ENCODE assay signal across 16 cellular contexts in the genomic region with DNA sequence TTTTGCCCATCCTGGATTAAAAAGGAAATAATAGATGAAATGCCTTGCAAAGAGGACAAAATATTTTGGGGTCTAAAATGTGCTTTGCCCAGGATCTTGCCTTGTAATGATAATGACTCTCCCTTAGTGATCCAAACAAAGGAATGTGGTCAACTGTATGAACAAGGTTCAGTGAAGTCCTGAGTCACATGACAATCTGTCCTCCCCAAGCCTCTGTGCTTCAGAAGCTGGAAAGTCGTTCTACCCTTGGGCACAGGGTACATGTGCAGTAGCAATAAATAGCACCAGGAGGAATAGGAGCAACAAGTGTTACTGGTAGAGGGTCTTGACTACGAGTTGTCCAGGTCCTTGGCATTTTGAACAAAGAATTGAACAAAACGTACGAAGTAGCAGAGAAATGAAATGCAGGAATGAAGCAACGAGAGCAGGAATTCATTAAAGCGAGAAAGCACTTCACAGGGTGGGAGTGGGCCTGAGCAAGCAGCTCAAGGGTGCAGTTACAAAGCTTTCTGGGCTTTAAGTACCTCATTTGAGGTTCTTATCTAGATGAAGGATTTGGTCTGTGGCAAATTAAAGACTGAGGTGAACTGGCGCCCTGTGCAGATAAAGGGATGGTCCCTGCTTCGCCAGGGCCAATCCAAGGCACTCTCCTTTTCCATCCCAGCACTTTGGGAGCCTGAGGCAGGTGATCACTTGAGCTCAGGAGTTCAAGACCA.
DNase-seq lines count a peak whose midpoint lies in the region; ATAC-seq and TF ChIP-seq lines count a peak whose summit lies in the region.
"Had no signal": no experiment of that assay in that cellular context is flagged by ENCODE, and none has a peak within 500 bp of the region (broad histone marks: within the 10 kb centered on the region; RNA-seq: fewer than 3 reads in every experiment).

No MANE protein-coding gene starts in this region.

- H3K4me3 ChIP-seq in Caco-2 (ENCODE audit: low read depth, low read length) (no peak overlapping the region), HUES6 (ENCODE audit: low read depth, low read length) (no peak overlapping the region)
- H3K4me3 ChIP-seq in naive thymus-derived CD4-positive, alpha-beta T cell (ENCODE audit: low read length) = no peak overlapping the region
- H3K4me3 ChIP-seq: testis had no signal

- no peak overlapping the region for H3K9ac ChIP-seq in HUES6 (ENCODE audit: low read length)

- no TSS peak for BruUV-seq in Caco-2 (replicated peaks; lab: Mats Ljungman, UMichigan)

- POLR2A ChIA-PET in Caco-2 (lab: Charles Lee) = no interaction called here
- POLR2A ChIA-PET in naive thymus-derived CD4-positive, alpha-beta T cell (lab: Charles Lee) = interaction anchor here (0.6 kb wide), 2 partner anchors 17 to 48 kb away, joined by 3 read pairs; no protein-coding TSS in a partner anchor

- H3K36me3 ChIP-seq in Caco-2 (ENCODE audit: control insufficient read depth, insufficient read depth, low read length) (no peaks in the 10 kb centered on the region), HUES6 (ENCODE audit: control insufficient read depth, insufficient read depth, low read length) (no peaks in the 10 kb centered on the region)
- no peaks in the 10 kb centered on the region for H3K36me3 ChIP-seq in naive thymus-derived CD4-positive, alpha-beta T cell (ENCODE audit: control insufficient read depth in 2 of 3, insufficient read depth in 3 of 3, low read length in 3 of 3)
- H3K36me3 ChIP-seq: BE2C had no signal

- H3K36me3 Mint-ChIP-seq in Caco-2 (ENCODE audit: insufficient read depth, unreplicated experiment) = peaks cover 9% of the 10 kb centered on the region
- H3K36me3 Mint-ChIP-seq in activated T-helper 2 cell treated with anti-CD3 and anti-CD28 coated beads, Interferon-gamma antibody, Interleukin-2, Interleukin-4, amounts not matched to agents 10 μg/mL and 5 μg/mL and 100 μg/mL, durations not matched to agents 14 hours and 24 hours and 36 hours (ENCODE audit: low read depth) = peaks cover 16% of the 10 kb centered on the region
- H3K36me3 Mint-ChIP-seq in naive thymus-derived CD4-positive, alpha-beta T cell = peaks cover 5 to 35% (median 28%) of the 10 kb centered on the region in 5 donors

- H3K4me1 ChIP-seq in Caco-2 (peaks cover 6% of the 10 kb centered on the region), HUES6 (ENCODE audit: control insufficient read depth, insufficient read depth, low read length) (peaks cover 12% of the 10 kb centered on the region)
- H3K4me1 ChIP-seq in naive thymus-derived CD4-positive, alpha-beta T cell (ENCODE audit: control insufficient read depth in 2 of 2, insufficient read depth in 2 of 2, low read length in 2 of 2) = peaks cover 12 to 24% of the 10 kb centered on the region in 2 donors
- H3K4me1 ChIP-seq: BE2C, testis had no signal

- 0 out of 2 replicates have a peak overlapping the region, but pooled peaks have one; percentile 11 for H3K27ac ChIP-seq in HUES6 (ENCODE audit: low read depth, low read length)
- no peak overlapping the region for H3K27ac ChIP-seq in naive thymus-derived CD4-positive, alpha-beta T cell (ENCODE audit: low read depth, low read length)
- H3K27ac ChIP-seq: testis had no signal

- DNase-seq in Caco-2 = no peak
- no peak for DNase-seq in activated T-helper 2 cell treated with anti-CD3 and anti-CD28 coated beads, Interferon-gamma antibody, Interleukin-2, Interleukin-4, amounts not matched to agents 10 μg/mL and 5 μg/mL and 100 μg/mL, durations not matched to agents 14 hours and 24 hours and 36 hours (ENCODE audit: low spot score)
- DNase-seq in naive thymus-derived CD4-positive, alpha-beta T cell = peak in 1 of 9 donors; percentile 18
- no peak for DNase-seq in NCI-H524 treated with DMSO at 0.1 percent for 48 hours (lab: John Stamatoyannopoulos, UW)
- no peak for DNase-seq in hepatic stellate cell (ENCODE audit: low spot score)
- DNase-seq: amygdala, BE2C, kidney, NCI-H1105, NCI-H446, OCI-M1, testis had no signal

- no peaks in the 10 kb centered on the region for H3K27me3 Mint-ChIP-seq in Caco-2 (ENCODE audit: insufficient read depth, unreplicated experiment)
- H3K27me3 Mint-ChIP-seq in activated T-helper 2 cell treated with anti-CD3 and anti-CD28 coated beads, Interferon-gamma antibody, Interleukin-2, Interleukin-4, amounts not matched to agents 10 μg/mL and 5 μg/mL and 100 μg/mL, durations not matched to agents 14 hours and 24 hours and 36 hours (ENCODE audit: low read depth) = no peaks in the 10 kb centered on the region
- H3K27me3 Mint-ChIP-seq in naive thymus-derived CD4-positive, alpha-beta T cell = no peaks in the 10 kb centered on the region

- H3K9me3 Mint-ChIP-seq in Caco-2 (ENCODE audit: unreplicated experiment) = peaks cover 34% of the 10 kb centered on the region
- H3K9me3 Mint-ChIP-seq in activated T-helper 2 cell treated with anti-CD3 and anti-CD28 coated beads, Interferon-gamma antibody, Interleukin-2, Interleukin-4, amounts not matched to agents 10 μg/mL and 5 μg/mL and 100 μg/mL, durations not matched to agents 14 hours and 24 hours and 36 hours = peaks cover 6% of the 10 kb centered on the region
- peaks cover 0 to 18% (median 5%) of the 10 kb centered on the region in 11 donors for H3K9me3 Mint-ChIP-seq in naive thymus-derived CD4-positive, alpha-beta T cell

- ATAC-seq in naive thymus-derived CD4-positive, alpha-beta T cell = no peak
- no peak for ATAC-seq in GM19467 (IDR thresholded peaks at IDR 0.05; ENCODE audit: unreplicated experiment)
- no peak for ATAC-seq in HG03354 (IDR thresholded peaks at IDR 0.05; ENCODE audit: poor library complexity, severe bottlenecking, unreplicated experiment)
- ATAC-seq: SK-N-SH treated with all-trans-retinoic acid at 6 μM for 48 hours had no signal

- TF ChIP-seq CTCF in Caco-2 (IDR thresholded peaks at IDR 0.05; ENCODE audit: insufficient read depth in 1 of 2, low read depth in 1 of 2, low read length in 1 of 2, severe bottlenecking in 1 of 2, unreplicated experiment in 1 of 2) = no peak

- H3K4me1 Mint-ChIP-seq in Caco-2 (ENCODE audit: low read depth, unreplicated experiment) = peaks cover 7% of the 10 kb centered on the region
- H3K4me1 Mint-ChIP-seq in activated T-helper 2 cell treated with anti-CD3 and anti-CD28 coated beads, Interferon-gamma antibody, Interleukin-2, Interleukin-4, amounts not matched to agents 10 μg/mL and 5 μg/mL and 100 μg/mL, durations not matched to agents 14 hours and 24 hours and 36 hours (ENCODE audit: low read depth) = peaks cover 27% of the 10 kb centered on the region
- H3K4me1 Mint-ChIP-seq in naive thymus-derived CD4-positive, alpha-beta T cell = peaks cover 9 to 50% (median 40%) of the 10 kb centered on the region in 7 donors

- H3K27ac Mint-ChIP-seq in Caco-2 (ENCODE audit: unreplicated experiment) = peak overlapping the region; percentile 73
- peak overlapping the region; percentile 55 for H3K27ac Mint-ChIP-seq in activated T-helper 2 cell treated with anti-CD3 and anti-CD28 coated beads, Interferon-gamma antibody, Interleukin-2, Interleukin-4, amounts not matched to agents 10 μg/mL and 5 μg/mL and 100 μg/mL, durations not matched to agents 14 hours and 24 hours and 36 hours
- peak overlapping the region in 8 of 9 donors; percentile 48 to 92 (median 80) for H3K27ac Mint-ChIP-seq in naive thymus-derived CD4-positive, alpha-beta T cell

- CTCF ChIA-PET in Caco-2 (lab: Charles Lee) = no interaction called here
- CTCF ChIA-PET in naive thymus-derived CD4-positive, alpha-beta T cell (lab: Charles Lee) = no interaction called here

- H3K27me3 ChIP-seq in Caco-2 (replicated peaks; ENCODE audit: control insufficient read depth, insufficient read depth, low read length) = no peaks in the 10 kb centered on the region
- no peaks in the 10 kb centered on the region for H3K27me3 ChIP-seq in HUES6 (ENCODE audit: control insufficient read depth, insufficient read depth, low read length)
- no peaks in the 10 kb centered on the region for H3K27me3 ChIP-seq in naive thymus-derived CD4-positive, alpha-beta T cell (ENCODE audit: control insufficient read depth in 2 of 2, insufficient read depth in 2 of 2, low read length in 2 of 2)
- H3K27me3 ChIP-seq: BE2C, testis had no signal

- no peak overlapping the region for H3K4me3 Mint-ChIP-seq in Caco-2 (ENCODE audit: unreplicated experiment)
- H3K4me3 Mint-ChIP-seq in activated T-helper 2 cell treated with anti-CD3 and anti-CD28 coated beads, Interferon-gamma antibody, Interleukin-2, Interleukin-4, amounts not matched to agents 10 μg/mL and 5 μg/mL and 100 μg/mL, durations not matched to agents 14 hours and 24 hours and 36 hours (ENCODE audit: low read depth) = no peak overlapping the region
- peak overlapping the region in 4 of 10 donors; percentile 5 to 65 (median 34) for H3K4me3 Mint-ChIP-seq in naive thymus-derived CD4-positive, alpha-beta T cell

- intact Hi-C loops in Caco-2 (cut with micrococcal nuclease; ENCODE audit: unreplicated experiment) = no loop called here
- intact Hi-C loops in activated T-helper 2 cell treated with anti-CD3 and anti-CD28 coated beads, Interferon-gamma antibody, Interleukin-2, Interleukin-4, amounts not matched to agents 10 μg/mL and 5 μg/mL and 100 μg/mL, durations not matched to agents 14 hours and 24 hours and 36 hours (cut with micrococcal nuclease) = loop anchor here (2.0 to 5.0 kb wide), 2 partner anchors 34 to 298 kb away; partner anchors contain the start of gene AMN1
- intact Hi-C loops in naive thymus-derived CD4-positive, alpha-beta T cell (cut with micrococcal nuclease) = loop anchor here (5.0 kb wide), 2 partner anchors 33 to 37 kb away; no protein-coding TSS in a partner anchor

- no peaks in the 10 kb centered on the region for H3K9me3 ChIP-seq in Caco-2
- peaks cover 10% of the 10 kb centered on the region for H3K9me3 ChIP-seq in HUES6 (ENCODE audit: control insufficient read depth, insufficient read depth, low read depth, low read length)
- no peaks in the 10 kb centered on the region for H3K9me3 ChIP-seq in naive thymus-derived CD4-positive, alpha-beta T cell (ENCODE audit: control insufficient read depth in 2 of 3, low read length in 3 of 3)
- H3K9me3 ChIP-seq: BE2C, testis had no signal
